Comparison of ENCODE assay signal across 12 cellular contexts in genomic region chr11:27524155-27524554, GRCh38. TPM values are rescaled to one million over a fixed set of nuclear protein-coding genes. Genes with fewer than 3 reads are reported as not detected.
DNase-seq lines count a peak whose midpoint lies in the region; ATAC-seq and TF ChIP-seq lines count a peak whose summit lies in the region.
"Had no signal": no experiment of that assay in that cellular context is flagged by ENCODE, and none has a peak within 500 bp of the region (broad histone marks: within the 10 kb centered on the region; RNA-seq: fewer than 3 reads in every experiment).

No MANE protein-coding gene starts in this region.

- no peak for TF ChIP-seq POLR2A in gastrocnemius medialis (IDR thresholded peaks at IDR 0.05)

- in situ Hi-C loops in gastrocnemius medialis (cut with MboI; ENCODE audit: low sequenced_read_pairs in 4 of 4), result loop anchor here in 1 of 4 donors (25.0 kb wide), 1 partner anchor 588 kb away; the partner anchor contains the start of genes KIF18A and METTL15

- H3K4me1 ChIP-seq in gastrocnemius medialis, result no peaks in the 10 kb centered on the region
- H3K4me1 ChIP-seq: Peyer's patch, right atrium auricular region had no signal

- H3K4me3 ChIP-seq in gastrocnemius medialis, result no peak overlapping the region
- H3K4me3 ChIP-seq: Peyer's patch, right atrium auricular region had no signal

- no peaks in the 10 kb centered on the region for H3K9me3 ChIP-seq in gastrocnemius medialis
- H3K9me3 ChIP-seq: Peyer's patch, right atrium auricular region had no signal

- H3K27ac ChIP-seq in gastrocnemius medialis, result no peak overlapping the region
- H3K27ac ChIP-seq: Peyer's patch, right atrium auricular region had no signal

- peak; percentile 52 for DNase-seq in ELF-1 (ENCODE audit: low read depth, low spot score)
- DNase-seq in LHCN-M2 (ENCODE audit: low read depth), result peak; percentile 79
- peak; percentile 56 for DNase-seq in astrocyte of the hippocampus (ENCODE audit: low read depth, low spot score)
- DNase-seq in left kidney (ENCODE audit: low read depth, low spot score), result peak; percentile 12
- DNase-seq in SKM-1 (lab: John Stamatoyannopoulos, UW; ENCODE audit: unreplicated experiment), result no peak
- DNase-seq in gastrocnemius medialis, result no peak
- DNase-seq: activated CD8-positive, alpha-beta T cell treated with anti-CD3 and anti-CD28 coated beads, Interleukin-2, amount 10 ng/mL, durations not matched to agents 7 days and 5 days; kidney; Peyer's patch had no signal

- no peaks in the 10 kb centered on the region for H3K27me3 ChIP-seq in gastrocnemius medialis
- H3K27me3 ChIP-seq: Peyer's patch, right atrium auricular region had no signal

- H3K36me3 ChIP-seq in gastrocnemius medialis, result no peaks in the 10 kb centered on the region
- H3K36me3 ChIP-seq: Peyer's patch, right atrium auricular region had no signal

- intact Hi-C loops in gastrocnemius medialis (cut with DNase I; ENCODE audit: low total_unique reads), result no loop called here

- TF ChIP-seq CTCF in gastrocnemius medialis (IDR thresholded peaks at IDR 0.05 in 4 of 5, conservative IDR thresholded peaks at IDR 0.05 in 1 of 5), result no peak

- ATAC-seq in GM21423 (IDR thresholded peaks at IDR 0.05; ENCODE audit: unreplicated experiment) (no peak), HG02759 (IDR thresholded peaks at IDR 0.05; ENCODE audit: unreplicated experiment) (no peak), gastrocnemius medialis (no peak)
- ATAC-seq: activated CD8-positive, alpha-beta T cell treated with anti-CD3 and anti-CD28 coated beads, Interleukin-2, amount 10 ng/mL, durations not matched to agents 7 days and 5 days had no signal

RNA-seq across cellular contexts. Expression of gene LIN7C, which starts 17.6 kb away (rescaled TPM):
- total RNA-seq in LHCN-M2 (2014; rRNA removed), result 44.0 and 44.8 TPM in 2 replicates
- 4.8 TPM for polyA plus RNA-seq in LHCN-M2 (2012)
- 10 to 100 TPM; 10.6 to 22.8 (median 13.8) TPM for total RNA-seq in gastrocnemius medialis

RNA-seq across cellular contexts. Expression of gene LGR4, which starts 51.6 kb away (rescaled TPM):
- 3.9 and 4.9 TPM in 2 replicates for total RNA-seq in LHCN-M2 (2014; rRNA removed)
- polyA plus RNA-seq in LHCN-M2 (2012), result 2.7 TPM
- total RNA-seq in gastrocnemius medialis, result 10 to 100 TPM in 3 of 4 donors, 1 to 10 TPM in 1; 5.5 to 37.6 (median 11.8) TPM

Comparison
In these comparisons a context has a peak if more than half of its experiments do, and no peak if none do; other contexts are left out.
1. DNase-seq: peak in ELF-1 (single experiment), LHCN-M2 (single experiment), astrocyte of the hippocampus (single experiment) and left kidney (single experiment); none in SKM-1 (single experiment) and gastrocnemius medialis (0 of 2).